Comparison of ENCODE assay signal across 1 cellular context in genomic region chr18:3654442-3655253, GRCh38.
TF ChIP-seq lines count a peak whose summit lies in the region.

No MANE protein-coding gene starts in this region.

TF ChIP-seq in HepG2, 621 proteins besides CTCF, POLR2A, EP300 and RAD21 (continued from another document):
- no peak for TF ChIP-seq ZBTB44 (CRISPR knock-in tag; IDR thresholded peaks at IDR 0.05)
- TF ChIP-seq ZNF558 (CRISPR knock-in tag; IDR thresholded peaks at IDR 0.05; ENCODE audit: borderline replicate concordance) = no peak
- no peak for TF ChIP-seq ZNF318 (CRISPR knock-in tag; IDR thresholded peaks at IDR 0.05)
- TF ChIP-seq MAX (IDR thresholded peaks at IDR 0.05) = 0 out of 2 replicates have a peak, but pooled peaks have one; percentile 33
- TF ChIP-seq MIXL1 (CRISPR knock-in tag; IDR thresholded peaks at IDR 0.05) = no peak
- TF ChIP-seq RBM39 (IDR thresholded peaks at IDR 0.05; ENCODE audit: low read depth, low read length, poor library complexity, severe bottlenecking) = no peak
- TF ChIP-seq ONECUT2 (CRISPR knock-in tag; IDR thresholded peaks at IDR 0.05) = no peak
- TF ChIP-seq ZNF513 (CRISPR knock-in tag; conservative IDR thresholded peaks at IDR 0.05) = no peak
- TF ChIP-seq RFXAP (CRISPR knock-in tag; IDR thresholded peaks at IDR 0.05; ENCODE audit: borderline replicate concordance) = no peak
- no peak for TF ChIP-seq NR3C1 (CRISPR knock-in tag; IDR thresholded peaks at IDR 0.05)
- TF ChIP-seq FOXO1 (CRISPR knock-in tag; IDR thresholded peaks at IDR 0.05) = no peak
- TF ChIP-seq MED13 (CRISPR knock-in tag; IDR thresholded peaks at IDR 0.05) = peak; percentile 25; the same call in 1 of the 2 replicates
- TF ChIP-seq RARA (CRISPR knock-in tag; IDR thresholded peaks at IDR 0.05) = 0 out of 2 replicates have a peak, but pooled peaks have one; percentile 25
- TF ChIP-seq SIX1 (CRISPR knock-in tag; IDR thresholded peaks at IDR 0.05; ENCODE audit: borderline replicate concordance) = peak; percentile 29; the same call in 1 of the 2 replicates
- TF ChIP-seq HNF1A (IDR thresholded peaks at IDR 0.05; ENCODE audit: low read depth) = no peak
- peak; percentile 54; the same call in 1 of the 2 replicates for TF ChIP-seq HNF1A (CRISPR knock-in tag; IDR thresholded peaks at IDR 0.05; ENCODE audit: borderline replicate concordance)
- TF ChIP-seq ZNF225 (CRISPR knock-in tag; IDR thresholded peaks at IDR 0.05) = no peak
- no peak for TF ChIP-seq ZNF569 (CRISPR knock-in tag; IDR thresholded peaks at IDR 0.05; ENCODE audit: borderline replicate concordance)
- TF ChIP-seq ZBTB38 (CRISPR knock-in tag; IDR thresholded peaks at IDR 0.05) = peak; percentile 48; the same call in 1 of the 2 replicates
- no peak for TF ChIP-seq MIER3 (CRISPR knock-in tag; IDR thresholded peaks at IDR 0.05; ENCODE audit: borderline replicate concordance)
- no peak for TF ChIP-seq NR2F6 (IDR thresholded peaks at IDR 0.05)
- 0 out of 2 replicates have a peak, but pooled peaks have one; percentile 19 for TF ChIP-seq NR2F6 (CRISPR knock-in tag; IDR thresholded peaks at IDR 0.05)
- no peak for TF ChIP-seq RNF219 (CRISPR knock-in tag; IDR thresholded peaks at IDR 0.05)
- TF ChIP-seq ZNF550 (CRISPR knock-in tag; IDR thresholded peaks at IDR 0.05; ENCODE audit: borderline replicate concordance) = no peak
- TF ChIP-seq NR2F2 (IDR thresholded peaks at IDR 0.05; ENCODE audit: borderline replicate concordance, low read depth) = no peak
- peak; percentile 44; the same call in 1 of the 2 replicates for TF ChIP-seq SOX5 (CRISPR knock-in tag; IDR thresholded peaks at IDR 0.05; ENCODE audit: borderline replicate concordance)
- TF ChIP-seq ELF3 (CRISPR knock-in tag; IDR thresholded peaks at IDR 0.05) = no peak
- 0 out of 2 replicates have a peak, but pooled peaks have one; percentile 34 for TF ChIP-seq KAT8 (CRISPR knock-in tag; IDR thresholded peaks at IDR 0.05)
- TF ChIP-seq TRIM22 (IDR thresholded peaks at IDR 0.05) = no peak
